11 cellular contexts compared by ENCODE assay signal in genomic region chr22:46086577-46087335, GRCh38.
A peak's percentile ranks its signal among the peaks of the same experiment; 100 is the strongest.
DNase-seq lines count a peak whose midpoint lies in the region; ATAC-seq and TF ChIP-seq lines count a peak whose summit lies in the region.
"Had no signal": no experiment of that assay in that cellular context is flagged by ENCODE, and none has a peak within 500 bp of the region (broad histone marks: within the 10 kb centered on the region; RNA-seq: fewer than 3 reads in every experiment).

No MANE protein-coding gene starts in this region.

- TF ChIP-seq CTCF in BJ (IDR thresholded peaks at IDR 0.05; ENCODE audit: insufficient read depth, low read depth, low read length): no peak
- TF ChIP-seq CTCF in adrenal gland (IDR thresholded peaks at IDR 0.05): no peak
- no peak for TF ChIP-seq CTCF in psoas muscle (IDR thresholded peaks at IDR 0.05)

- CTCF ChIA-PET in BJ (lab: Yijun Ruan, JAX): interaction anchor here (1.0 kb wide), 1 partner anchor 80 kb away, joined by 4 read pairs; no protein-coding TSS in a partner anchor

- 26 to 42% (median 38%) methylated on average over 10 to 18 of the region's 18 CpGs for WGBS in adrenal gland, 4 donors
- 15 to 41% (median 15%) methylated on average over 18 of the region's 18 CpGs for WGBS in psoas muscle, 3 donors

- H3K36me3 ChIP-seq in BJ (ENCODE audit: control insufficient read depth, insufficient read depth, low read length): peaks cover 49% of the 10 kb centered on the region
- H3K36me3 ChIP-seq in adrenal gland (replicated peaks in 1 of 2): peaks cover 0 to 26% of the 10 kb centered on the region in 2 donors
- peaks cover 0 to 15% of the 10 kb centered on the region in 2 donors for H3K36me3 ChIP-seq in psoas muscle (ENCODE audit: insufficient read depth in 1 of 2, low read depth in 1 of 2)

- TF ChIP-seq POLR2A in adrenal gland (IDR thresholded peaks at IDR 0.05): no peak

- H3K27ac ChIP-seq in adrenal gland (peak overlapping the region; percentile 65 to 100 (median 97)), psoas muscle (peak overlapping the region; percentile 98)

- POLR2A ChIA-PET in BJ (lab: Charles Lee): interaction anchor here (0.6 kb wide), 1 partner anchor 51 kb away, joined by 3 read pairs; no protein-coding TSS in a partner anchor

- H3K4me3 ChIP-seq in BJ (ENCODE audit: low read depth, low read length): peak overlapping the region; percentile 26
- H3K4me3 ChIP-seq in adrenal gland: peak overlapping the region in 1 of 4 donors; percentile 42
- peak overlapping the region; percentile 48 for H3K4me3 ChIP-seq in psoas muscle

- ATAC-seq in Right ventricle myocardium inferior: no peak
- peak in 1 of 4 donors; percentile 9 for ATAC-seq in psoas muscle
- ATAC-seq in HG03520 (IDR thresholded peaks at IDR 0.05; ENCODE audit: unreplicated experiment): no peak
- ATAC-seq: activated CD8-positive, alpha-beta T cell treated with anti-CD3 and anti-CD28 coated beads for 36 hours had no signal

- intact Hi-C loops in adrenal gland (cut with DNase I) (no loop called here), Right ventricle myocardium inferior (cut with DNase I) (no loop called here), psoas muscle (cut with DNase I) (no loop called here)

- H3K4me1 ChIP-seq in adrenal gland (replicated peaks in 1 of 2) (peaks cover 85 to 100% of the 10 kb centered on the region in 2 donors), psoas muscle (peaks cover 97% of the 10 kb centered on the region)

- no peaks in the 10 kb centered on the region for H3K9me3 ChIP-seq in adrenal gland (replicated peaks in 1 of 3)
- H3K9me3 ChIP-seq in psoas muscle: no peaks in the 10 kb centered on the region

- DNase-seq in BJ (ENCODE audit: low read depth) (no peak), adrenal gland (peak in 6 of 7 donors; percentile 46 to 67 (median 48)), Right ventricle myocardium inferior (ENCODE audit: missing footprints) (peak; percentile 70), psoas muscle (peak; percentile 47 to 70), activated gamma-delta T cell treated with Interleukin-2 at 50 U/mL for 16 hours (no peak), NOMO-1 (lab: John Stamatoyannopoulos, UW; ENCODE audit: unreplicated experiment in 2 of 2) (no peak), NCI-H2171 (lab: John Stamatoyannopoulos, UW) (no peak)
- DNase-seq: activated CD8-positive, alpha-beta T cell treated with anti-CD3 and anti-CD28 coated beads for 36 hours; cortex of kidney; MV-4-11 had no signal

- H3K27me3 ChIP-seq in BJ (ENCODE audit: control insufficient read depth, insufficient read depth, low read length) (no peaks in the 10 kb centered on the region), adrenal gland (no peaks in the 10 kb centered on the region), psoas muscle (ENCODE audit: insufficient read depth in 3 of 3, low read length in 2 of 3) (no peaks in the 10 kb centered on the region)

Comparison
In these comparisons a context has a peak if more than half of its experiments do, and no peak if none do; other contexts are left out.
1. DNase-seq: peak in adrenal gland (6 of 7), Right ventricle myocardium inferior (single experiment) and psoas muscle (2 of 2); none in BJ (single experiment), activated gamma-delta T cell treated with Interleukin-2 at 50 U/mL for 16 hours (single experiment), NOMO-1 (0 of 2) and NCI-H2171 (single experiment).